Comparison of ENCODE assay signal across 15 cellular contexts in genomic region chr6:24876496-24877465, GRCh38. TPM values are rescaled to one million over a fixed set of nuclear protein-coding genes. Genes with fewer than 3 reads are reported as not detected.
DNase-seq lines count a peak whose midpoint lies in the region; TF ChIP-seq lines count a peak whose summit lies in the region.
"Had no signal": no experiment of that assay in that cellular context is flagged by ENCODE, and none has a peak within 500 bp of the region (broad histone marks: within the 10 kb centered on the region; RNA-seq: fewer than 3 reads in every experiment).

No MANE protein-coding gene starts in this region.

- peaks cover 91% of the 10 kb centered on the region for H3K36me3 Mint-ChIP-seq in activated CD4-positive, alpha-beta T cell treated with anti-CD3 and anti-CD28 coated beads, Interleukin-2, amount 10 ng/mL, durations not matched to agents 7 days and 5 days (ENCODE audit: low read depth)
- peaks cover 85% of the 10 kb centered on the region for H3K36me3 Mint-ChIP-seq in activated naive CD8-positive, alpha-beta T cell treated with anti-CD3 and anti-CD28 coated beads for 36 hours
- H3K36me3 Mint-ChIP-seq in type B pancreatic cell = no peaks in the 10 kb centered on the region

- 82% methylated on average over 12 of the region's 12 CpGs for WGBS in suprapubic skin

- no peak for DNase-seq in activated CD4-positive, alpha-beta T cell treated with anti-CD3 and anti-CD28 coated beads, Interleukin-2, amount 10 ng/mL, durations not matched to agents 7 days and 5 days
- no peak for DNase-seq in activated CD4-positive, alpha-beta T cell treated with anti-CD3 and anti-CD28 coated beads, Interleukin-2, amount 50 U/mL, for 1 hour
- DNase-seq in activated naive CD8-positive, alpha-beta T cell treated with anti-CD3 and anti-CD28 coated beads for 36 hours = no peak
- peak; percentile 97 for DNase-seq in islet precursor cell
- DNase-seq in type B pancreatic cell (ENCODE audit: extremely low spot score, unreplicated experiment) = no peak
- DNase-seq in AML-193 (lab: John Stamatoyannopoulos, UW) = no peak
- no peak for DNase-seq in dorsolateral prefrontal cortex
- DNase-seq in suprapubic skin (ENCODE audit: low spot score in 2 of 2) = no peak
- DNase-seq: DMS 273 treated with DMSO at 0.1 percent for 48 hours, heart right ventricle, mammary epithelial cell, NCI-H2081 treated with DMSO at 0.1 percent for 48 hours, NCI-H82, stomach had no signal

- no peaks in the 10 kb centered on the region for H3K36me3 ChIP-seq in suprapubic skin

- H3K4me1 Mint-ChIP-seq in activated CD4-positive, alpha-beta T cell treated with anti-CD3 and anti-CD28 coated beads, Interleukin-2, amount 10 ng/mL, durations not matched to agents 7 days and 5 days = peaks cover 53% of the 10 kb centered on the region
- peaks cover 62% of the 10 kb centered on the region for H3K4me1 Mint-ChIP-seq in activated naive CD8-positive, alpha-beta T cell treated with anti-CD3 and anti-CD28 coated beads for 36 hours
- H3K4me1 Mint-ChIP-seq in type B pancreatic cell (ENCODE audit: unreplicated experiment) = peaks cover 20% of the 10 kb centered on the region

- POLR2A ChIA-PET in activated CD4-positive, alpha-beta T cell treated with anti-CD3 and anti-CD28 coated beads, Interleukin-2, amount 10 ng/mL, durations not matched to agents 7 days and 5 days (lab: Charles Lee) = no interaction called here

- peak overlapping the region; percentile 55 for H3K27ac Mint-ChIP-seq in activated CD4-positive, alpha-beta T cell treated with anti-CD3 and anti-CD28 coated beads, Interleukin-2, amount 10 ng/mL, durations not matched to agents 7 days and 5 days
- peak overlapping the region; percentile 36 for H3K27ac Mint-ChIP-seq in activated naive CD8-positive, alpha-beta T cell treated with anti-CD3 and anti-CD28 coated beads for 36 hours
- H3K27ac Mint-ChIP-seq in type B pancreatic cell = peak overlapping the region; percentile 65

- no peaks in the 10 kb centered on the region for H3K9me3 ChIP-seq in suprapubic skin

- no peak for TF ChIP-seq EP300 in suprapubic skin (IDR thresholded peaks at IDR 0.05)

- H3K27ac ChIP-seq in dorsolateral prefrontal cortex (no peak overlapping the region), suprapubic skin (no peak overlapping the region)
- H3K27ac ChIP-seq: RWPE1, stomach had no signal

- H3K4me3 Mint-ChIP-seq in activated CD4-positive, alpha-beta T cell treated with anti-CD3 and anti-CD28 coated beads, Interleukin-2, amount 10 ng/mL, durations not matched to agents 7 days and 5 days = no peak overlapping the region
- no peak overlapping the region for H3K4me3 Mint-ChIP-seq in activated naive CD8-positive, alpha-beta T cell treated with anti-CD3 and anti-CD28 coated beads for 36 hours
- no peak overlapping the region for H3K4me3 Mint-ChIP-seq in type B pancreatic cell

- H3K27me3 ChIP-seq in dorsolateral prefrontal cortex = no peaks in the 10 kb centered on the region
- H3K27me3 ChIP-seq in suprapubic skin = no peaks in the 10 kb centered on the region
- H3K27me3 ChIP-seq: heart right ventricle, stomach had no signal

- H3K4me3 ChIP-seq in dorsolateral prefrontal cortex (no peak overlapping the region), suprapubic skin (no peak overlapping the region)
- H3K4me3 ChIP-seq: heart right ventricle, stomach had no signal

- CTCF ChIA-PET in activated CD4-positive, alpha-beta T cell treated with anti-CD3 and anti-CD28 coated beads, Interleukin-2, amount 10 ng/mL, durations not matched to agents 7 days and 5 days (lab: Charles Lee) = interaction anchor here (0.6 to 2.1 kb wide), 5 partner anchors 10 to 141 kb away, joined by 3 to 5 read pairs (median 3); no protein-coding TSS in a partner anchor

- intact Hi-C loops in dorsolateral prefrontal cortex (cut with DNase I) = no loop called here

- H3K4me1 ChIP-seq in suprapubic skin = no peaks in the 10 kb centered on the region
- H3K4me1 ChIP-seq: stomach had no signal

- TF ChIP-seq CTCF in type B pancreatic cell (conservative IDR thresholded peaks at IDR 0.05) = no peak
- TF ChIP-seq CTCF in dorsolateral prefrontal cortex (IDR thresholded peaks at IDR 0.05 in 54 of 56, conservative IDR thresholded peaks at IDR 0.05 in 2 of 56; ENCODE audit: low read depth in 1 of 56, partially characterized antibody in 56 of 56) = no peak
- no peak for TF ChIP-seq CTCF in suprapubic skin (IDR thresholded peaks at IDR 0.05)

- no peak for TF ChIP-seq POLR2A in suprapubic skin (IDR thresholded peaks at IDR 0.05)

- H3K9me3 Mint-ChIP-seq in activated CD4-positive, alpha-beta T cell treated with anti-CD3 and anti-CD28 coated beads, Interleukin-2, amount 10 ng/mL, durations not matched to agents 7 days and 5 days = peaks cover 12% of the 10 kb centered on the region
- peaks cover 20% of the 10 kb centered on the region for H3K9me3 Mint-ChIP-seq in activated naive CD8-positive, alpha-beta T cell treated with anti-CD3 and anti-CD28 coated beads for 36 hours
- H3K9me3 Mint-ChIP-seq in type B pancreatic cell = peaks cover 11% of the 10 kb centered on the region

- no peaks in the 10 kb centered on the region for H3K27me3 Mint-ChIP-seq in activated CD4-positive, alpha-beta T cell treated with anti-CD3 and anti-CD28 coated beads, Interleukin-2, amount 10 ng/mL, durations not matched to agents 7 days and 5 days
- no peaks in the 10 kb centered on the region for H3K27me3 Mint-ChIP-seq in activated naive CD8-positive, alpha-beta T cell treated with anti-CD3 and anti-CD28 coated beads for 36 hours
- no peaks in the 10 kb centered on the region for H3K27me3 Mint-ChIP-seq in type B pancreatic cell

RNA-seq across cellular contexts. Expression of gene RIPOR2, which starts 59.0 kb away (rescaled TPM):
- 100 to 1,000 TPM; 287 to 303 TPM for total RNA-seq in activated CD4-positive, alpha-beta T cell treated with anti-CD3 and anti-CD28 coated beads, Interleukin-2, amount 10 ng/mL, durations not matched to agents 7 days and 5 days
- total RNA-seq in activated naive CD8-positive, alpha-beta T cell treated with anti-CD3 and anti-CD28 coated beads for 36 hours = 10 to 100 TPM; 75.2 to 80.0 TPM
- total RNA-seq in type B pancreatic cell (ENCODE audit: low replicate concordance) = 2.1 and 4.2 TPM in 2 replicates
- 10 to 100 TPM; 14.0 to 57.7 (median 34.7) TPM for total RNA-seq in dorsolateral prefrontal cortex
- total RNA-seq in suprapubic skin = 10 to 100 TPM in 3 of 4 donors, 1 to 10 TPM in 1; 3.8 to 12.8 (median 11.4) TPM
